Comparison of ENCODE assay signal across 8 cellular contexts in the genomic region with DNA sequence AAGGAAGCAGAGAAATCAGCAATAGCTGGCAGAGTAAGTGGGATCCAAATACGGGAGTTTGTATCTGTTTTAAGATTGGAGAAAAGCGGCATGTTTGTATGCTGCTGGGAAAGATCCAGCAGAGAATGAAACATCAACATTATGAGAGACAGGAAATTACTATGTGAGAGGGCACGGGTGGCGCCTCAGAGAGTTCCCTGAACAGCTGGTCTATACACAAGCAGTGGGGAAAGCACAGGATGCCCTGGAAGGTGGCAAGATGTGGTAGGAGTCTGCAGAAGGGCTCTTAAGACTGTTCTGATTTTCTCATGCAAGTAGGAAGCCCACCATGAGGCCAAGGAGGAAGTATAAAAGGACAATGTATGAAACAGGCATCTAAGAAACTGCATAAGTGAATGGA.
DNase-seq lines count a peak whose midpoint lies in the region; ATAC-seq and TF ChIP-seq lines count a peak whose summit lies in the region.

No MANE protein-coding gene starts in this region.

- peak overlapping the region; percentile 73 for H3K14ac ChIP-seq in IMR-90 (replicated peaks; ENCODE audit: low read depth, low read length)

- H3K9ac ChIP-seq in IMR-90 (ENCODE audit: low read depth, low read length) = no peak overlapping the region
- no peak overlapping the region for H3K9ac ChIP-seq in neural cell (ENCODE audit: low read length)

- H2BK5ac ChIP-seq in IMR-90 (ENCODE audit: low read depth, low read length, poor library complexity, severe bottlenecking) = no peak overlapping the region

- no peak overlapping the region for H2AK5ac ChIP-seq in IMR-90 (ENCODE audit: low read depth, low read length)

- no peaks in the 10 kb centered on the region for H3F3A ChIP-seq in neural cell (ENCODE audit: insufficient read depth, low read length, poor library complexity, severe bottlenecking)

- peaks cover 26 to 79% of the 10 kb centered on the region in 2 experiments for H3K79me1 ChIP-seq in IMR-90 (ENCODE audit: low read depth in 1 of 2, low read length in 2 of 2)

- peak overlapping the region; percentile 70; the same call in 1 of the 2 replicates for H3K4me2 ChIP-seq in IMR-90 (ENCODE audit: low read depth, low read length)
- no peak overlapping the region for H3K4me2 ChIP-seq in neural cell (ENCODE audit: low read length)

- peaks cover 14% of the 10 kb centered on the region for H3K9me1 ChIP-seq in IMR-90 (ENCODE audit: insufficient read depth, low read length)

- H4K8ac ChIP-seq in IMR-90 (ENCODE audit: low read depth in 2 of 2, low read length in 2 of 2) = 0 out of 4 replicates have a peak overlapping the region, but pooled peaks of 1 of the 2 experiments have one; percentile 23

- no peak overlapping the region for H3K27ac ChIP-seq in IMR-90 (ENCODE audit: insufficient read depth, low read length)
- no peak overlapping the region for H3K27ac ChIP-seq in neural cell (ENCODE audit: low read length)

- no peaks in the 10 kb centered on the region for H3K9me2 ChIP-seq in neural cell (ENCODE audit: insufficient read depth, low read length)

- no peak for TF ChIP-seq EP300 in neural cell (conservative IDR thresholded peaks at IDR 0.05; ENCODE audit: poor library complexity, severe bottlenecking)

- no peaks in the 10 kb centered on the region for H3K27me3 ChIP-seq in IMR-90 (ENCODE audit: control insufficient read depth, insufficient read depth, low read length)
- H3K27me3 ChIP-seq in neural cell (ENCODE audit: insufficient read depth, low read depth, low read length) = no peaks in the 10 kb centered on the region

- DNase-seq in DMS 273 (lab: John Stamatoyannopoulos, UW; ENCODE audit: unreplicated experiment) (peak; percentile 68), IMR-90 (peak; percentile 64), choroid plexus epithelial cell (ENCODE audit: low read depth) (peak; percentile 70), DMS53 treated with DMSO at 0.1 percent for 48 hours (lab: John Stamatoyannopoulos, UW; ENCODE audit: unreplicated experiment) (no peak)
- DNase-seq in stimulated activated CD4-positive, alpha-beta T cell treated with anti-CD3 and anti-CD28 coated beads, Interleukin-4, amount 100 ng/mL, for 1 hour = no peak

- TF ChIP-seq RAD21 in IMR-90 (IDR thresholded peaks at IDR 0.05; ENCODE audit: low read length) = no peak
- TF ChIP-seq RAD21 in neural cell (conservative IDR thresholded peaks at IDR 0.05) = no peak

- in situ Hi-C loops in IMR-90 (cut with MboI; ENCODE audit: low sequenced_read_pairs) = no loop called here

- CTCF ChIA-PET in IMR-90 (lab: Yijun Ruan, JAX) = no interaction called here

- TF ChIP-seq CTCF in IMR-90 (conservative IDR thresholded peaks at IDR 0.05; ENCODE audit: low read depth, low read length) (no peak), choroid plexus epithelial cell (conservative IDR thresholded peaks at IDR 0.05; ENCODE audit: low read depth, low read length) (no peak), neural cell (IDR thresholded peaks at IDR 0.05; ENCODE audit: poor library complexity, severe bottlenecking) (no peak)

- peak overlapping the region; percentile 72; the same call in 1 of the 2 replicates for H3K4ac ChIP-seq in IMR-90 (ENCODE audit: low read depth, low read length)

- peak overlapping the region; percentile 83 for H3K23ac ChIP-seq in IMR-90 (ENCODE audit: low read depth, low read length)

- TF ChIP-seq POLR2A in IMR-90 (IDR thresholded peaks at IDR 0.05; ENCODE audit: low read depth, low read length) = no peak

- no peak overlapping the region for H3K18ac ChIP-seq in IMR-90 (ENCODE audit: low read depth, low read length)

- no peak overlapping the region for H3K4me3 ChIP-seq in IMR-90 (ENCODE audit: insufficient read depth, low read depth, low read length)
- no peak overlapping the region for H3K4me3 ChIP-seq in choroid plexus epithelial cell (ENCODE audit: low read depth, low read length)
- H3K4me3 ChIP-seq in neural cell (ENCODE audit: low read length) = no peak overlapping the region

- peaks cover 58% of the 10 kb centered on the region for H4K20me1 ChIP-seq in IMR-90 (ENCODE audit: insufficient read depth, low read length)
- H4K20me1 ChIP-seq in neural cell (ENCODE audit: insufficient read depth) = peaks cover 5% of the 10 kb centered on the region

- no peaks in the 10 kb centered on the region for H3K36me3 ChIP-seq in IMR-90 (ENCODE audit: control insufficient read depth, insufficient read depth, low read length)
- H3K36me3 ChIP-seq in neural cell (ENCODE audit: insufficient read depth, low read length) = no peaks in the 10 kb centered on the region

- H2BK20ac ChIP-seq in IMR-90 (ENCODE audit: low read depth, low read length) = no peak overlapping the region

- WGBS in IMR-90 (ENCODE audit: extremely low coverage in 2 of 2, insufficient read length in 1 of 2), 2 experiments = 0% methylated on average over 1 of the region's 4 CpGs; no CpG with 5 or more reads in 1 of the 2 experiments

- peaks cover 98% of the 10 kb centered on the region for H3K79me2 ChIP-seq in neural cell (replicated peaks; ENCODE audit: insufficient read depth, low read length)

- H2AK9ac ChIP-seq in IMR-90 (replicated peaks; ENCODE audit: low read depth, low read length, poor library complexity) = no peak overlapping the region

- peaks cover 10% of the 10 kb centered on the region for H3K4me1 ChIP-seq in IMR-90 (ENCODE audit: control insufficient read depth, insufficient read depth, low read length)

- H4K5ac ChIP-seq in IMR-90 (ENCODE audit: low read depth, low read length) = no peak overlapping the region

- intact Hi-C loops in IMR-90 (cut with micrococcal nuclease) = no loop called here

- H3K9me3 ChIP-seq in IMR-90 (ENCODE audit: control insufficient read depth, insufficient read depth, low read length) (no peaks in the 10 kb centered on the region; the same call in 1 of the 2 replicates), neural cell (ENCODE audit: low read length) (no peaks in the 10 kb centered on the region)

- peak overlapping the region; percentile 8; the same call in 1 of the 2 replicates for H4K91ac ChIP-seq in IMR-90 (ENCODE audit: insufficient read depth, low read depth, low read length)

- H2AFZ ChIP-seq in IMR-90 (replicated peaks; ENCODE audit: low read length, poor library complexity) = no peak overlapping the region
- H2AFZ ChIP-seq in neural cell (ENCODE audit: low read depth, low read length) = no peak overlapping the region

- BruUV-seq in IMR-90 (replicated peaks; lab: Mats Ljungman, UMichigan) = no TSS peak

- H3K56ac ChIP-seq in IMR-90 (ENCODE audit: extremely low read depth, insufficient read depth, low read length) = no peak overlapping the region

- dilution Hi-C loops in IMR-90 (cut with HindIII; ENCODE audit: low sequenced_read_pairs, unreplicated experiment) = no loop called here

- H2BK15ac ChIP-seq in IMR-90 (ENCODE audit: low read depth, low read length) = no peak overlapping the region

- POLR2A ChIA-PET in IMR-90 (lab: Charles Lee; ENCODE audit: unreplicated experiment) = no interaction called here

- peak overlapping the region; percentile 36; the same call in 1 of the 2 replicates for H2BK120ac ChIP-seq in IMR-90 (ENCODE audit: low read depth, low read length)

- ATAC-seq in IMR-90 (ENCODE audit: low read depth) (peak; percentile 82), HG03378 (IDR thresholded peaks at IDR 0.05; ENCODE audit: unreplicated experiment) (no peak), HG03175 (IDR thresholded peaks at IDR 0.05; ENCODE audit: unreplicated experiment) (no peak)

TF ChIP-seq in IMR-90, 13 proteins besides CTCF, POLR2A, EP300 and RAD21:
- TF ChIP-seq BHLHE40 (IDR thresholded peaks at IDR 0.05; ENCODE audit: low read depth, low read length) = peak; percentile 49; the same call in 1 of the 2 replicates
- no peak for TF ChIP-seq MXI1 (IDR thresholded peaks at IDR 0.05; ENCODE audit: borderline replicate concordance, low read depth, low read length)

TF ChIP-seq in neural cell, 6 proteins besides CTCF, POLR2A, EP300 and RAD21:
- TF ChIP-seq, protein P1, sequence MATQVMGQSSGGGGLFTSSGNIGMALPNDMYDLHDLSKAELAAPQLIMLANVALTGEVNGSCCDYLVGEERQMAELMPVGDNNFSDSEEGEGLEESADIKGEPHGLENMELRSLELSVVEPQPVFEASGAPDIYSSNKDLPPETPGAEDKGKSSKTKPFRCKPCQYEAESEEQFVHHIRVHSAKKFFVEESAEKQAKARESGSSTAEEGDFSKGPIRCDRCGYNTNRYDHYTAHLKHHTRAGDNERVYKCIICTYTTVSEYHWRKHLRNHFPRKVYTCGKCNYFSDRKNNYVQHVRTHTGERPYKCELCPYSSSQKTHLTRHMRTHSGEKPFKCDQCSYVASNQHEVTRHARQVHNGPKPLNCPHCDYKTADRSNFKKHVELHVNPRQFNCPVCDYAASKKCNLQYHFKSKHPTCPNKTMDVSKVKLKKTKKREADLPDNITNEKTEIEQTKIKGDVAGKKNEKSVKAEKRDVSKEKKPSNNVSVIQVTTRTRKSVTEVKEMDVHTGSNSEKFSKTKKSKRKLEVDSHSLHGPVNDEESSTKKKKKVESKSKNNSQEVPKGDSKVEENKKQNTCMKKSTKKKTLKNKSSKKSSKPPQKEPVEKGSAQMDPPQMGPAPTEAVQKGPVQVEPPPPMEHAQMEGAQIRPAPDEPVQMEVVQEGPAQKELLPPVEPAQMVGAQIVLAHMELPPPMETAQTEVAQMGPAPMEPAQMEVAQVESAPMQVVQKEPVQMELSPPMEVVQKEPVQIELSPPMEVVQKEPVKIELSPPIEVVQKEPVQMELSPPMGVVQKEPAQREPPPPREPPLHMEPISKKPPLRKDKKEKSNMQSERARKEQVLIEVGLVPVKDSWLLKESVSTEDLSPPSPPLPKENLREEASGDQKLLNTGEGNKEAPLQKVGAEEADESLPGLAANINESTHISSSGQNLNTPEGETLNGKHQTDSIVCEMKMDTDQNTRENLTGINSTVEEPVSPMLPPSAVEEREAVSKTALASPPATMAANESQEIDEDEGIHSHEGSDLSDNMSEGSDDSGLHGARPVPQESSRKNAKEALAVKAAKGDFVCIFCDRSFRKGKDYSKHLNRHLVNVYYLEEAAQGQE (IDR thresholded peaks at IDR 0.05; ENCODE audit: borderline replicate concordance) = no peak
- TF ChIP-seq POLR2AphosphoS5 (IDR thresholded peaks at IDR 0.05) = peak; percentile 10

Comparison
In these comparisons a context has a peak if more than half of its experiments do, and no peak if none do; other contexts are left out.
1. DNase-seq: peak in DMS 273 (single experiment), IMR-90 (single experiment) and choroid plexus epithelial cell (single experiment); none in stimulated activated CD4-positive, alpha-beta T cell treated with anti-CD3 and anti-CD28 coated beads, Interleukin-4, amount 100 ng/mL, for 1 hour (single experiment) and DMS53 treated with DMSO at 0.1 percent for 48 hours (single experiment).